20 cellular contexts compared by ENCODE assay signal in genomic region chrX:74246524-74246923, GRCh38. TPM values are rescaled to one million over a fixed set of nuclear protein-coding genes. Genes with fewer than 3 reads are reported as not detected.
DNase-seq lines count a peak whose midpoint lies in the region; ATAC-seq and TF ChIP-seq lines count a peak whose summit lies in the region.
"Had no signal": no experiment of that assay in that cellular context is flagged by ENCODE, and none has a peak within 500 bp of the region (broad histone marks: within the 10 kb centered on the region; RNA-seq: fewer than 3 reads in every experiment).

No MANE protein-coding gene starts in this region.

- no peak overlapping the region for H3K9ac ChIP-seq in fibroblast of lung (ENCODE audit: insufficient read depth, low read length)

- H3K36me3 ChIP-seq in breast epithelium (no peaks in the 10 kb centered on the region), Panc1 (ENCODE audit: control insufficient read depth, insufficient read depth, low read length) (peaks cover 12% of the 10 kb centered on the region; the same call in 1 of the 2 replicates), fibroblast of lung (ENCODE audit: control insufficient read depth, insufficient read depth, low read length) (no peaks in the 10 kb centered on the region), stomach (peaks cover 0 to 4% (median 0%) of the 10 kb centered on the region in 4 donors)
- H3K36me3 ChIP-seq: tibial nerve had no signal

- no peaks in the 10 kb centered on the region for H3K9me3 ChIP-seq in breast epithelium
- H3K9me3 ChIP-seq in Panc1 (ENCODE audit: control insufficient read depth, insufficient read depth, low read depth, low read length), result no peaks in the 10 kb centered on the region
- H3K9me3 ChIP-seq in fibroblast of lung (ENCODE audit: control insufficient read depth, insufficient read depth, low read depth, low read length), result no peaks in the 10 kb centered on the region
- no peaks in the 10 kb centered on the region for H3K9me3 ChIP-seq in stomach
- H3K9me3 ChIP-seq: mucosa of descending colon, tibial nerve had no signal

- H3K4me1 ChIP-seq in breast epithelium, result peaks cover 0 to 3% of the 10 kb centered on the region in 2 donors
- peaks cover 51% of the 10 kb centered on the region for H3K4me1 ChIP-seq in Panc1 (ENCODE audit: control insufficient read depth, insufficient read depth, low read length)
- peaks cover 3% of the 10 kb centered on the region for H3K4me1 ChIP-seq in fibroblast of lung (ENCODE audit: control insufficient read depth, extremely low read depth, insufficient read depth, low read length)
- peaks cover 5 to 32% (median 19%) of the 10 kb centered on the region in 4 donors for H3K4me1 ChIP-seq in stomach

- H3K4me3 ChIP-seq in breast epithelium, result no peak overlapping the region
- H3K4me3 ChIP-seq in Panc1 (ENCODE audit: low read depth in 2 of 2, low read length in 2 of 2), result no peak overlapping the region
- H3K4me3 ChIP-seq in fibroblast of lung (replicated peaks in 1 of 4; ENCODE audit: control extremely low read depth in 1 of 4, insufficient read depth in 1 of 4, low read depth in 3 of 4, low read length in 4 of 4), result no peak overlapping the region
- H3K4me3 ChIP-seq in stomach, result no peak overlapping the region
- H3K4me3 ChIP-seq: coronary artery, mucosa of descending colon, tibial nerve had no signal

- no peak overlapping the region for H2AFZ ChIP-seq in fibroblast of lung (ENCODE audit: low read length)

- H3K4me3 Mint-ChIP-seq in MCF 10A (ENCODE audit: unreplicated experiment), result no peak overlapping the region
- H3K4me3 Mint-ChIP-seq: H9, WTC11 had no signal

- TF ChIP-seq CTCF in MCF 10A (IDR thresholded peaks at IDR 0.05; ENCODE audit: unreplicated experiment) (no peak), breast epithelium (IDR thresholded peaks at IDR 0.05) (no peak), Panc1 (IDR thresholded peaks at IDR 0.05) (no peak), fibroblast of lung (conservative IDR thresholded peaks at IDR 0.05 in 1 of 2, IDR thresholded peaks at IDR 0.05 in 1 of 2; ENCODE audit: low read depth in 1 of 2, low read length in 2 of 2) (no peak), stomach (IDR thresholded peaks at IDR 0.05) (no peak)

- H3K9me3 Mint-ChIP-seq in MCF 10A (ENCODE audit: unreplicated experiment), result no peaks in the 10 kb centered on the region
- H3K9me3 Mint-ChIP-seq: H9, WTC11 had no signal

- BruUV-seq in MCF 10A (replicated peaks; lab: Mats Ljungman, UMichigan) (no TSS peak), Panc1 (replicated peaks; lab: Mats Ljungman, UMichigan) (no TSS peak)

- peaks cover 40% of the 10 kb centered on the region for H3K36me3 Mint-ChIP-seq in MCF 10A (ENCODE audit: insufficient read depth, unreplicated experiment)

- no peak overlapping the region for H3K27ac Mint-ChIP-seq in MCF 10A (ENCODE audit: low read depth, unreplicated experiment)
- H3K27ac Mint-ChIP-seq: WTC11 had no signal

- CTCF ChIA-PET in MCF 10A (lab: Yijun Ruan, JAX), result no interaction called here
- CTCF ChIA-PET in Panc1 (lab: Charles Lee), result no interaction called here

- no peak overlapping the region for H3K27ac ChIP-seq in breast epithelium
- peak overlapping the region; percentile 66; the same call in 1 of the 2 replicates for H3K27ac ChIP-seq in Panc1 (ENCODE audit: low read length)
- H3K27ac ChIP-seq in fibroblast of lung (ENCODE audit: insufficient read depth, low read length), result no peak overlapping the region
- no peak overlapping the region for H3K27ac ChIP-seq in stomach
- H3K27ac ChIP-seq: coronary artery, tibial nerve had no signal

- no peak for TF ChIP-seq EP300 in stomach (IDR thresholded peaks at IDR 0.05)

- no peak for ATAC-seq in Panc1
- ATAC-seq: mucosa of descending colon, WTC11 had no signal

- in situ Hi-C loops in Panc1 (cut with HindIII; ENCODE audit: low pct_unique_long_range_greater_than_20kb, low sequenced_read_pairs), result no loop called here

- no peaks in the 10 kb centered on the region for H4K20me1 ChIP-seq in fibroblast of lung (ENCODE audit: control insufficient read depth, extremely low read depth, insufficient read depth, low read length)

- DNase-seq in MCF 10A (ENCODE audit: unreplicated experiment) (peak; percentile 33), breast epithelium (ENCODE audit: low spot score in 2 of 2) (no peak), Panc1 (ENCODE audit: low read depth, low spot score) (peak; percentile 30), fibroblast of lung (ENCODE audit: low read depth in 2 of 2) (peak; percentile 24 to 61), stomach (no peak), NCI-H2081 treated with DMSO at 0.1 percent for 48 hours (lab: John Stamatoyannopoulos, UW) (no peak), HK-2 (ENCODE audit: unreplicated experiment) (no peak), COLO668 (lab: John Stamatoyannopoulos, UW; ENCODE audit: unreplicated experiment) (no peak)
- DNase-seq: activated CD8-positive, alpha-beta memory T cell treated with anti-CD3 and anti-CD28 coated beads for 24 hours; aorta; H9; mucosa of descending colon; NCI-H146; NCI-H510A treated with DMSO at 0.1 percent for 48 hours; stimulated activated CD4-positive, alpha-beta T cell treated with anti-CD3 and anti-CD28 coated beads, Interleukin-4, amount 100 ng/mL, for 4 hours had no signal

- H3K4me2 ChIP-seq in fibroblast of lung (ENCODE audit: extremely low read depth, insufficient read depth, low read length), result no peak overlapping the region

- intact Hi-C loops in MCF 10A (cut with micrococcal nuclease), result no loop called here
- intact Hi-C loops in breast epithelium (cut with DNase I; ENCODE audit: low total_unique reads), result no loop called here
- intact Hi-C loops in Panc1 (cut with micrococcal nuclease; ENCODE audit: unreplicated experiment), result no loop called here
- intact Hi-C loops in stomach (cut with DNase I; ENCODE audit: low total_unique reads), result no loop called here

- TF ChIP-seq POLR2A in breast epithelium (IDR thresholded peaks at IDR 0.05), result no peak
- no peak for TF ChIP-seq POLR2A in stomach (IDR thresholded peaks at IDR 0.05)

- peaks cover 63% of the 10 kb centered on the region for H3K27me3 Mint-ChIP-seq in MCF 10A (ENCODE audit: insufficient read depth, unreplicated experiment)

- POLR2A ChIA-PET in MCF 10A (lab: Yijun Ruan, JAX) (no interaction called here), Panc1 (lab: Charles Lee) (no interaction called here)

- no peaks in the 10 kb centered on the region for H3K4me1 Mint-ChIP-seq in MCF 10A (ENCODE audit: insufficient read depth, unreplicated experiment)

- H3K27me3 ChIP-seq in breast epithelium (peaks cover 0 to 20% of the 10 kb centered on the region in 2 donors), Panc1 (ENCODE audit: control insufficient read depth, insufficient read depth, low read length) (no peaks in the 10 kb centered on the region), fibroblast of lung (ENCODE audit: control insufficient read depth, insufficient read depth, low read length) (no peaks in the 10 kb centered on the region), stomach (peaks cover 0 to 5% (median 0%) of the 10 kb centered on the region in 3 donors)

- H3K79me2 ChIP-seq in fibroblast of lung (ENCODE audit: control insufficient read depth, insufficient read depth, low read length), result no peaks in the 10 kb centered on the region

RNA-seq across cellular contexts. Expression of gene ZCCHC13, which starts 57.5 kb away (rescaled TPM):
- total RNA-seq in MCF 10A (2022), result not detected in 2 replicates
- not detected for total RNA-seq in breast epithelium
- total RNA-seq in Panc1 (2021; ENCODE audit: unreplicated experiment), result not detected
- polyA plus RNA-seq in Panc1 (2012; ENCODE audit: insufficient read length), result not detected
- total RNA-seq in fibroblast of lung, result not detected in 2 replicates
- not detected in 2 replicates for polyA plus RNA-seq in fibroblast of lung
- polyA plus RNA-seq in fibroblast of lung (2012), result not detected in 2 replicates
- not detected in 2 replicates for polyA minus RNA-seq in fibroblast of lung (ENCODE audit: low replicate concordance)
- total RNA-seq in stomach, result not detected
- polyA plus RNA-seq in stomach, result not detected
- total RNA-seq: aorta, endothelial cell of umbilical vein, G401, H9, mucosa of descending colon, tibial nerve, WTC11 had no signal
- polyA plus RNA-seq: aorta, endothelial cell of umbilical vein had no signal

Comparison
In these comparisons a context has a peak if more than half of its experiments do, and no peak if none do; other contexts are left out.
1. DNase-seq: peak in MCF 10A (single experiment), Panc1 (single experiment) and fibroblast of lung (2 of 2); none in breast epithelium (0 of 2), stomach (single experiment), NCI-H2081 treated with DMSO at 0.1 percent for 48 hours (single experiment), HK-2 (single experiment) and COLO668 (single experiment).